Comparison of ENCODE assay signal across 19 cellular contexts in the genomic region with DNA sequence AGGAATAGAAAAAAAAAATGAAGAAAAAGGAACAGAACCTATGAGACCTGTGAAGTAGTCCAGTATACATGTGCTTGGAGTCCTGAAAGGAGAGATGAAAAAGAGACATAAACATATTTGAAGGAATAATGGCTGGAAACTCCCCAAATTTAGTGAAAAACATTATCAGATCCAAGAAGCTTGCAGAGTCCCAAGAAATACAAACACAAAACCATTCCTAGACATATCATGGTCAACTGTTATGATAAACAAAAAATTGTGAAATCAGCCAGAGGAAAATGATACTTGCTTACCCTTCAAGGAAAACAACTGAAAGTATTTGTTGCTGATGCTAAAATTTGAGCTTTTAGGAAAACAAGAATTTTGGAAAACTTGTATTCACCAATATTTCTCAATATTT.
"Had no signal": no experiment of that assay in that cellular context is flagged by ENCODE, and none has a peak within 500 bp of the region (broad histone marks: within the 10 kb centered on the region; RNA-seq: fewer than 3 reads in every experiment).

No MANE protein-coding gene starts in this region.

- H3K9me3 ChIP-seq: adrenal gland, left ventricle myocardium inferior, pancreas, stomach, testis, upper lobe of right lung had no signal

- H3K4me3 ChIP-seq: adrenal gland, coronary artery, left ventricle myocardium inferior, pancreas, stomach, testis, upper lobe of right lung had no signal

- H3K27ac ChIP-seq: adrenal gland, coronary artery, left ventricle myocardium inferior, pancreas, stomach, testis, upper lobe of right lung had no signal

- H3K36me3 ChIP-seq: adrenal gland, left ventricle myocardium inferior, pancreas, upper lobe of right lung had no signal

- ATAC-seq: naive thymus-derived CD8-positive, alpha-beta T cell; pancreas; sciatic nerve; T-cell; upper lobe of right lung had no signal

- H3K27me3 ChIP-seq: adrenal gland, pancreas, stomach, testis, upper lobe of right lung had no signal

- DNase-seq: activated CD4-positive, alpha-beta T cell treated with anti-CD3 and anti-CD28 coated beads, Interleukin-2, amount 50 U/mL, for 4 hours; activated CD4-positive, CD25-positive, alpha-beta regulatory T cell treated with anti-CD3 and anti-CD28 coated beads, Interleukin-2, amount 50 U/mL, for 72 hours; activated naive CD4-positive, alpha-beta T cell treated with anti-CD3 and anti-CD28 coated beads, Interleukin-2, amount 10 ng/mL, durations not matched to agents 7 days and 5 days; activated T-cell treated with anti-CD3 and anti-CD28 coated beads, Interleukin-2, amount 50 U/mL, for 1 hour; adrenal gland; central memory CD4-positive, alpha-beta T cell; effector CD4-positive, alpha-beta T cell; kidney; left ventricle myocardium inferior; naive thymus-derived CD8-positive, alpha-beta T cell; pancreas; stimulated activated CD4-positive, alpha-beta T cell treated with anti-CD3 and anti-CD28 coated beads, Interleukin-1b, Interleukin-23, amount 100 ng/mL, for 48 hours; stomach; T-cell; T1000; testis; upper lobe of right lung had no signal

- H3K4me1 ChIP-seq: pancreas, stomach, testis, upper lobe of right lung had no signal
